ENCODE assay signal across 15 cellular contexts in genomic region chr20:18256440-18257090, GRCh38.
"Had no signal": no experiment of that assay in that cellular context is flagged by ENCODE, and none has a peak within 500 bp of the region (broad histone marks: within the 10 kb centered on the region; RNA-seq: fewer than 3 reads in every experiment).

No MANE protein-coding gene starts in this region.

- H3K27ac Mint-ChIP-seq: activated naive CD8-positive, alpha-beta T cell; activated T-helper 1 cell treated with anti-CD3 and anti-CD28 coated beads, Interleukin-12 subunit alpha, Interleukin-12 subunit beta, Interleukin-2, Interleukin-4 antibody, amounts not matched to agents 30 ng/mL and 10 ng/mL and 1 ng/mL, durations not matched to agents 14 hours and 24 hours and 36 hours; dendritic cell treated with granulocyte-macrophage colony-stimulating factor and Interleukin-4, amounts not matched to agents 40 ng/mL and 50 ng/mL, for 4 days; immature natural killer cell; naive thymus-derived CD8-positive, alpha-beta T cell; stimulated activated memory B cell treated with anti-CD40 and anti-IgM and Interleukin-4, amounts not matched to agents 10 μg/mL and 1 μg/mL and 100 μg/mL, for 72 hours; T-cell had no signal

- H3K27ac ChIP-seq: sigmoid colon had no signal

- H3K4me1 ChIP-seq: sigmoid colon had no signal

- FAIRE-seq: endothelial cell of umbilical vein had no signal

- H3K9me3 ChIP-seq: sigmoid colon had no signal

- H3K4me1 Mint-ChIP-seq: immature natural killer cell; naive thymus-derived CD8-positive, alpha-beta T cell; stimulated activated memory B cell treated with anti-CD40 and anti-IgM and Interleukin-4, amounts not matched to agents 10 μg/mL and 1 μg/mL and 100 μg/mL, for 72 hours; T-cell had no signal

- H3K9me3 Mint-ChIP-seq: activated T-helper 1 cell treated with anti-CD3 and anti-CD28 coated beads, Interleukin-12 subunit alpha, Interleukin-12 subunit beta, Interleukin-2, Interleukin-4 antibody, amounts not matched to agents 30 ng/mL and 10 ng/mL and 1 ng/mL, durations not matched to agents 14 hours and 24 hours and 36 hours; dendritic cell treated with granulocyte-macrophage colony-stimulating factor and Interleukin-4, amounts not matched to agents 40 ng/mL and 50 ng/mL, for 4 days; naive thymus-derived CD8-positive, alpha-beta T cell; stimulated activated memory B cell treated with anti-CD40 and anti-IgM and Interleukin-4, amounts not matched to agents 10 μg/mL and 1 μg/mL and 100 μg/mL, for 72 hours; T-cell had no signal

- H3K4me3 Mint-ChIP-seq: activated naive CD8-positive, alpha-beta T cell; activated T-helper 1 cell treated with anti-CD3 and anti-CD28 coated beads, Interleukin-12 subunit alpha, Interleukin-12 subunit beta, Interleukin-2, Interleukin-4 antibody, amounts not matched to agents 30 ng/mL and 10 ng/mL and 1 ng/mL, durations not matched to agents 14 hours and 24 hours and 36 hours; dendritic cell treated with granulocyte-macrophage colony-stimulating factor and Interleukin-4, amounts not matched to agents 40 ng/mL and 50 ng/mL, for 4 days; immature natural killer cell; naive thymus-derived CD8-positive, alpha-beta T cell; stimulated activated memory B cell treated with anti-CD40 and anti-IgM and Interleukin-4, amounts not matched to agents 10 μg/mL and 1 μg/mL and 100 μg/mL, for 72 hours; T-cell had no signal

- H3K27me3 Mint-ChIP-seq: dendritic cell treated with granulocyte-macrophage colony-stimulating factor and Interleukin-4, amounts not matched to agents 40 ng/mL and 50 ng/mL, for 4 days; stimulated activated memory B cell treated with anti-CD40 and anti-IgM and Interleukin-4, amounts not matched to agents 10 μg/mL and 1 μg/mL and 100 μg/mL, for 72 hours had no signal

- H3K36me3 Mint-ChIP-seq: activated naive CD8-positive, alpha-beta T cell; immature natural killer cell; naive thymus-derived CD8-positive, alpha-beta T cell; stimulated activated memory B cell treated with anti-CD40 and anti-IgM and Interleukin-4, amounts not matched to agents 10 μg/mL and 1 μg/mL and 100 μg/mL, for 72 hours; T-cell had no signal

- ATAC-seq: naive thymus-derived CD8-positive, alpha-beta T cell; stimulated activated memory B cell treated with anti-CD40 and anti-IgM and Interleukin-4, amounts not matched to agents 10 μg/mL and 1 μg/mL and 100 μg/mL, for 72 hours; T-cell had no signal

- DNase-seq: activated CD4-positive, alpha-beta T cell treated with anti-CD3 and anti-CD28 coated beads, Interleukin-2, amount 50 U/mL, for 48 hours; activated T-cell treated with anti-CD3 and anti-CD28 coated beads for 4 hours; effector CD8-positive, alpha-beta T cell; immature natural killer cell; naive thymus-derived CD8-positive, alpha-beta T cell; nucleus accumbens; posterior cingulate gyrus; sigmoid colon; stimulated activated CD4-positive, alpha-beta T cell treated with anti-CD3 and anti-CD28 coated beads, Interleukin-4, amount 100 ng/mL, for 4 hours; T-cell had no signal

- H3K36me3 ChIP-seq: sigmoid colon had no signal

- H3K4me3 ChIP-seq: sigmoid colon had no signal

- H3K27me3 ChIP-seq: sigmoid colon had no signal
